Comparison of ENCODE assay signal across 28 cellular contexts in the genomic region with DNA sequence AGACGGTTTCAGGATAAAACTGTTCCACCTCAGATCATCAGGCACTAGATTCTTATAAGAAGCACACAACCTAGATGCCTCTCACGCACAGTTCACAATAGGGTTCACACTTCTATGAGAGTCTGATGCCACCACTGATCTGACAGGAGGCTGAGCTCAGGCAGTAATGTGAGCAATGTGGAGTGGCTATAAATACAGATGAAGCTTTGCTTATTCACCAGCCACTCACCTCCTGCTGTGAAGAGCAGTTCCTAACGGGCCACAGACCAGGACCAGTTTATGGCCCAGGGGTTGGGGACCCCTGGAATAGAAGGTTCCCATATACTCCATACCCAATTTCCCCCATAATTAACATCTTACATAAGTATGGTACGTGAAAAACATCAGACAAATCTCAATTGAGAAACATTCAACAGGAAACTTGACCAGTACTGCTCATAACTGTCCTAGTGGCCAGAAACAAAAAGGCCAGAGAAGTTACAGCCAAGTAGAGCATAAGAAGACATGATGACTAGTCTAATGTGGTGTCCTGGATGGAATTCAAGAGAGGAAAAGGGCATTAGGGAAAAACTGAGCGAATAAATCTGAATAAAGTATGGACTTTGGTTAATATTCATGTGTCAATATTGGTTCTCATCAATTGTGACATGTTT. TPM values are rescaled to one million over a fixed set of nuclear protein-coding genes. Genes with fewer than 3 reads are reported as not detected.
DNase-seq lines count a peak whose midpoint lies in the region; TF ChIP-seq lines count a peak whose summit lies in the region.
"Had no signal": no experiment of that assay in that cellular context is flagged by ENCODE, and none has a peak within 500 bp of the region (broad histone marks: within the 10 kb centered on the region; RNA-seq: fewer than 3 reads in every experiment).

No MANE protein-coding gene starts in this region.

- H3K56ac ChIP-seq in H9 (ENCODE audit: insufficient read length, low read depth, low read length) = no peak overlapping the region

- H3K23me2 ChIP-seq in H9 (ENCODE audit: insufficient read length, low read depth, low read length, poor library complexity, severe bottlenecking) = no peaks in the 10 kb centered on the region

- H3K27me3 Mint-ChIP-seq in H9 (ENCODE audit: low read depth) = no peaks in the 10 kb centered on the region

- TF ChIP-seq CTCF in BE2C (IDR thresholded peaks at IDR 0.05; ENCODE audit: low read depth, low read length) (0 out of 2 replicates have a peak, but pooled peaks have one; percentile 7), H9 (conservative IDR thresholded peaks at IDR 0.05) (peak; percentile 32; the same call in 1 of the 3 replicates), lower leg skin (IDR thresholded peaks at IDR 0.05) (no peak)

- H3K79me1 ChIP-seq in H9 (ENCODE audit: insufficient read depth, low read depth, low read length, poor library complexity, severe bottlenecking) = no peaks in the 10 kb centered on the region

- H3K36me3 Mint-ChIP-seq in H9 (ENCODE audit: insufficient read depth in 1 of 3, low read depth in 3 of 3) = peaks cover 16 to 22% (median 17%) of the 10 kb centered on the region in 3 experiments
- H3K36me3 Mint-ChIP-seq: natural killer cell treated with Interleukin-12 subunit alpha and Interleukin-12 subunit beta and Interleukin-15 and Interleukin-18, amount 100 ng/mL, for 72 hours had no signal

- no peak overlapping the region for H2BK120ac ChIP-seq in H9 (ENCODE audit: low read depth, low read length, poor library complexity, severe bottlenecking)

- intact Hi-C loops in lower leg skin (cut with DNase I; ENCODE audit: low total_unique reads) = no loop called here

- no peak overlapping the region for H3K4me2 ChIP-seq in H9 (ENCODE audit: insufficient read depth, insufficient read length, low read length)

- H3K79me2 ChIP-seq in H9 (ENCODE audit: insufficient read depth, low read length) = no peaks in the 10 kb centered on the region

- H3K4me1 ChIP-seq in BE2C = no peaks in the 10 kb centered on the region
- H3K4me1 ChIP-seq in H9 (ENCODE audit: insufficient read depth, low read length) = no peaks in the 10 kb centered on the region
- H3K4me1 ChIP-seq: foreskin keratinocyte had no signal

- H3K27me3 ChIP-seq in BE2C (no peaks in the 10 kb centered on the region; the same call in 1 of the 2 replicates), H9 (ENCODE audit: insufficient read depth, low read length) (no peaks in the 10 kb centered on the region)
- H3K27me3 ChIP-seq: foreskin keratinocyte had no signal

- no peak overlapping the region for H2AK5ac ChIP-seq in H9 (ENCODE audit: insufficient read length, low read length)

- H3K4me3 Mint-ChIP-seq in H9 = no peak overlapping the region
- H3K4me3 Mint-ChIP-seq: activated CD8-positive, alpha-beta T cell treated with anti-CD3 and anti-CD28 coated beads, Interleukin-2, amount 10 ng/mL, durations not matched to agents 7 days and 5 days; brain; natural killer cell treated with Interleukin-12 subunit alpha and Interleukin-12 subunit beta and Interleukin-15 and Interleukin-18, amount 100 ng/mL, for 72 hours; stimulated activated naive CD8-positive, alpha-beta T cell treated with anti-CD3 and anti-CD28 coated beads, Interleukin-15, Interleukin-2, amounts not matched to agents 100 ng/mL and 50 ng/mL, for 24 hours; WTC11 had no signal

- H2BK20ac ChIP-seq in H9 (ENCODE audit: low read depth, low read length, poor library complexity, severe bottlenecking) = no peak overlapping the region

- H3K9me3 Mint-ChIP-seq in H9 = peaks cover 13 to 14% of the 10 kb centered on the region in 2 experiments
- H3K9me3 Mint-ChIP-seq: natural killer cell treated with Interleukin-12 subunit alpha and Interleukin-12 subunit beta and Interleukin-15 and Interleukin-18, amount 100 ng/mL, for 72 hours had no signal

- no peak overlapping the region for H2BK12ac ChIP-seq in H9 (ENCODE audit: insufficient read length, low read depth, low read length)

- H4K91ac ChIP-seq in H9 (ENCODE audit: insufficient read length, low read depth, low read length) = no peak overlapping the region

- H4K5ac ChIP-seq in H9 (ENCODE audit: insufficient read length, low read depth, low read length) = no peak overlapping the region

- H3K27ac ChIP-seq in H9 (ENCODE audit: insufficient read length, low read depth, low read length) = no peak overlapping the region
- no peak overlapping the region for H3K27ac ChIP-seq in substantia nigra (ENCODE audit: low read depth, low read length, poor library complexity, severe bottlenecking)
- H3K27ac ChIP-seq: C4-2B, foreskin keratinocyte, HL-60 had no signal

- H3K18ac ChIP-seq in H9 (ENCODE audit: insufficient read length, low read depth, low read length) = no peak overlapping the region

- no peak overlapping the region for H3K23ac ChIP-seq in H9 (ENCODE audit: insufficient read length, low read depth, low read length)

- no peak overlapping the region for H3K14ac ChIP-seq in H9 (ENCODE audit: insufficient read depth, low read length)

- no peak overlapping the region for H3K27ac Mint-ChIP-seq in H9
- H3K27ac Mint-ChIP-seq: activated CD8-positive, alpha-beta T cell treated with anti-CD3 and anti-CD28 coated beads, Interleukin-2, amount 10 ng/mL, durations not matched to agents 7 days and 5 days; brain; natural killer cell treated with Interleukin-12 subunit alpha and Interleukin-12 subunit beta and Interleukin-15 and Interleukin-18, amount 100 ng/mL, for 72 hours; stimulated activated naive CD8-positive, alpha-beta T cell treated with anti-CD3 and anti-CD28 coated beads, Interleukin-15, Interleukin-2, amounts not matched to agents 100 ng/mL and 50 ng/mL, for 24 hours; WTC11 had no signal

- H3K9me3 ChIP-seq in BE2C (no peaks in the 10 kb centered on the region), H9 (ENCODE audit: control insufficient read depth, low read depth, low read length) (peaks cover 6% of the 10 kb centered on the region)

- no peaks in the 10 kb centered on the region for H3K36me3 ChIP-seq in BE2C

- H3K4me1 Mint-ChIP-seq in H9 = peaks cover 6 to 7% of the 10 kb centered on the region in 2 experiments

- no peak overlapping the region for H3K9ac ChIP-seq in H9 (ENCODE audit: extremely low read depth, insufficient read length, low read length)

- DNase-seq in BE2C (no peak), H9 (no peak), amniotic epithelial cell (ENCODE audit: low read depth) (peak; percentile 15), myocyte (ENCODE audit: low read depth) (peak; percentile 47), substantia nigra (lab: John Stamatoyannopoulos, UW) (no peak), lower leg skin (ENCODE audit: low spot score in 2 of 2) (no peak), DMS79 (lab: John Stamatoyannopoulos, UW) (no peak), glomerular visceral epithelial cell (ENCODE audit: extremely low spot score) (no peak)
- DNase-seq: activated CD8-positive, alpha-beta T cell treated with anti-CD3 and anti-CD28 coated beads, Interleukin-2, amount 10 ng/mL, durations not matched to agents 7 days and 5 days; activated naive CD4-positive, alpha-beta T cell treated with anti-CD3 and anti-CD28 coated beads, Interleukin-2, amount 50 U/mL, for 16 hours; activated T-cell treated with anti-CD3 and anti-CD28 coated beads, Interleukin-2, amount 50 U/mL, for 48 hours; cortex of kidney; foreskin keratinocyte; GF-D8; hippocampal formation; islet precursor cell; NCI-H1694 treated with DMSO at 0.1 percent for 48 hours; posterior cingulate gyrus; SHP77; small intestine; stimulated activated CD4-positive, alpha-beta T cell treated with anti-CD3 and anti-CD28 coated beads, Interleukin-2, amount 100 ng/mL, for 48 hours had no signal

- no peak overlapping the region for H3K4ac ChIP-seq in H9 (ENCODE audit: low read depth, low read length)

- H4K20me1 ChIP-seq in H9 (ENCODE audit: control insufficient read depth, insufficient read depth, insufficient read length) = no peaks in the 10 kb centered on the region

- no peak for TF ChIP-seq POLR2A in lower leg skin (IDR thresholded peaks at IDR 0.05)

- no peak overlapping the region for H3K4me3 ChIP-seq in BE2C (ENCODE audit: low read depth, low read length)
- H3K4me3 ChIP-seq in lower leg skin (ENCODE audit: low read depth, poor library complexity, severe bottlenecking) = no peak overlapping the region

- H2BK15ac ChIP-seq in H9 (ENCODE audit: low read depth, low read length) = no peak overlapping the region

- H2BK5ac ChIP-seq in H9 (ENCODE audit: insufficient read length, low read length) = no peak overlapping the region

- no CpG with 5 or more reads among the region's 5 CpGs for WGBS in H9 (ENCODE audit: extremely low coverage, insufficient read length, low lambda C conversion rate)
- WGBS in lower leg skin, 2 donors = 82 to 83% methylated on average over 5 of the region's 5 CpGs

- H4K8ac ChIP-seq in H9 (replicated peaks; ENCODE audit: insufficient read length, low read depth, low read length) = no peak overlapping the region

- H2AFZ ChIP-seq in H9 (ENCODE audit: low read length) = no peak overlapping the region

- no peak overlapping the region for H3T11ph ChIP-seq in H9 (ENCODE audit: low read length)

RNA-seq across cellular contexts. Expression of a gene that starts 24.7 kb away (rescaled TPM):
- not detected for polyA plus RNA-seq in BE2C (2012; ENCODE audit: insufficient read depth, insufficient read length, low read depth)
- total RNA-seq in H9 (2021) = 1.9 and 2.1 TPM in 2 replicates
- 0.19 and 0.42 TPM in 2 replicates for total RNA-seq in myocyte
- 0.52 TPM for polyA plus RNA-seq in myocyte (2012)
- 1 to 10 TPM in 3 of 4 donors, not detected in 1; 1.2 to 1.4 (median 1.3) TPM for total RNA-seq in lower leg skin
- total RNA-seq: activated CD8-positive, alpha-beta T cell treated with anti-CD3 and anti-CD28 coated beads, Interleukin-2, amount 10 ng/mL, durations not matched to agents 7 days and 5 days; foreskin keratinocyte; natural killer cell treated with Interleukin-12 subunit alpha and Interleukin-12 subunit beta and Interleukin-15 and Interleukin-18, amount 100 ng/mL, for 72 hours; T-helper 2 cell treated with Interferon-gamma antibody and Interleukin-4, amounts not matched to agents 100 ng/mL and 5 ng/mL, for 36 hours had no signal
- polyA plus RNA-seq: foreskin keratinocyte had no signal

Comparison
In these comparisons a context has a peak if more than half of its experiments do, and no peak if none do; other contexts are left out.
1. DNase-seq: peak in amniotic epithelial cell (single experiment) and myocyte (single experiment); none in BE2C (single experiment), H9 (single experiment), substantia nigra (0 of 49), lower leg skin (0 of 2), DMS79 (single experiment) and glomerular visceral epithelial cell (single experiment).
2. CTCF ChIP-seq: peak in BE2C (single experiment) and H9 (single experiment); none in lower leg skin (0 of 3).